9 cellular contexts compared by ENCODE assay signal in the genomic region with DNA sequence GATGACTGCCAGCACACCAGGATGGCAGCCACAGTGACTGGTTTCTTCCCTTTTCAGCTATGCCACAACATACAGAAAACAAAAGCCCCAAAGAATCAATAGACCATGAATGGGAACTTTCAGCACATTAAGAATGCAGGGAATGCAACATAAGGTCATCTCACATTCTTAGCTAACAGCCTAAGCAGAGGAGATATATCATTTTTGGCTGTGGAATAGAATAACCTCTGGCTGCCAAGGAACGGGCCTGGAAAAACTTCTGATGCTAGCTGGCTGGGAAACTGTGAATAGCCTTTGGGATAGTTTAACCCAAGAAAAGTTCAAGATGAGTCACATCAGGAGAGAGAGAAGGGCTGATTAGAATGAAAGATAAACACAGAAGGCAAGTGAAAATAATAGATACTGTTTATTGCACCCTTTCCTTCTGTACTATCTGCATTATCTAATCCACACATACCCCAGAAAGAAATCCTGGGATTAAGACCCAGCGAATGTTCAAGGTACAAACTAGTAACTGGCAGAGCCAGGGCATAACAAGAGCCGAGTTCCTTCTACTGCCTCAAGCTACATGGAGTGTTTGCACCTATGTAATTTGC.
DNase-seq lines count a peak whose midpoint lies in the region; ATAC-seq and TF ChIP-seq lines count a peak whose summit lies in the region.
"Had no signal": no experiment of that assay in that cellular context is flagged by ENCODE, and none has a peak within 500 bp of the region (broad histone marks: within the 10 kb centered on the region; RNA-seq: fewer than 3 reads in every experiment).

No MANE protein-coding gene starts in this region.

- ATAC-seq in GM19328 (IDR thresholded peaks at IDR 0.05; ENCODE audit: unreplicated experiment) (no peak), GM21737 (IDR thresholded peaks at IDR 0.05; ENCODE audit: unreplicated experiment) (no peak)

- H3K27ac ChIP-seq in mesodermal cell (ENCODE audit: low read depth, low read length, severe bottlenecking), result peak overlapping the region; percentile 88

- H3K4me3 ChIP-seq in AG09309 (ENCODE audit: control insufficient read depth, low read depth, low read length), result no peak overlapping the region
- H3K4me3 ChIP-seq in mesodermal cell (ENCODE audit: extremely low read depth, insufficient read depth, low read length, poor library complexity, severe bottlenecking), result no peak overlapping the region

- DNase-seq in AG09309 (ENCODE audit: low read depth) (peak; percentile 89), LoVo (ENCODE audit: low spot score) (peak; percentile 63), dermis blood vessel endothelial cell (peak; percentile 83)
- no peak for DNase-seq in stimulated activated CD4-positive, alpha-beta T cell treated with anti-CD3 and anti-CD28 coated beads, Interleukin-15, amount 100 ng/mL, for 24 hours
- no peak for DNase-seq in activated CD4-positive, alpha-beta T cell treated with anti-CD3 and anti-CD28 coated beads for 4 hours
- DNase-seq: DMS79 had no signal

- no peak for TF ChIP-seq CTCF in AG09309 (IDR thresholded peaks at IDR 0.05; ENCODE audit: control insufficient read depth, insufficient read depth, low read depth, low read length, missing control alignments)

- H3K9me3 ChIP-seq in mesodermal cell (ENCODE audit: control insufficient read depth, low read length), result no peaks in the 10 kb centered on the region

- H3K4me1 ChIP-seq in mesodermal cell (ENCODE audit: control insufficient read depth, insufficient read depth, low read length, poor library complexity, severe bottlenecking), result peaks cover 16% of the 10 kb centered on the region

- WGBS in mesodermal cell (ENCODE audit: insufficient coverage in 2 of 2), 2 experiments, result 55 to 58% methylated on average over 2 of the region's 3 CpGs

- no peaks in the 10 kb centered on the region for H3K36me3 ChIP-seq in mesodermal cell (ENCODE audit: control insufficient read depth, insufficient read depth, low read length)

Comparison
In these comparisons a context has a peak if more than half of its experiments do, and no peak if none do; other contexts are left out.
1. DNase-seq: peak in AG09309 (single experiment), LoVo (single experiment) and dermis blood vessel endothelial cell (single experiment); none in stimulated activated CD4-positive, alpha-beta T cell treated with anti-CD3 and anti-CD28 coated beads, Interleukin-15, amount 100 ng/mL, for 24 hours (single experiment) and activated CD4-positive, alpha-beta T cell treated with anti-CD3 and anti-CD28 coated beads for 4 hours (0 of 2).